In genomic region chr4:141658316-141658715, GRCh38 we compare ENCODE assay signal across 18 cellular contexts. TPM values are rescaled to one million over a fixed set of nuclear protein-coding genes. Genes with fewer than 3 reads are reported as not detected.
A peak's percentile ranks its signal among the peaks of the same experiment; 100 is the strongest.
DNase-seq lines count a peak whose midpoint lies in the region; ATAC-seq and TF ChIP-seq lines count a peak whose summit lies in the region.
"Had no signal": no experiment of that assay in that cellular context is flagged by ENCODE, and none has a peak within 500 bp of the region (broad histone marks: within the 10 kb centered on the region; RNA-seq: fewer than 3 reads in every experiment).

No MANE protein-coding gene starts in this region.

- DNase-seq in T-helper 17 cell (no peak), NCI-H1436 (lab: John Stamatoyannopoulos, UW) (no peak), osteoblast (ENCODE audit: insufficient read length, low spot score, missing footprints) (no peak), kidney tubule cell (ENCODE audit: low spot score) (no peak)
- no peak for DNase-seq in CD4-positive, alpha-beta memory T cell
- DNase-seq: activated T-cell treated with anti-CD3 and anti-CD28 coated beads for 4 hours; caudate nucleus; H7; immature natural killer cell; NCI-H146; stimulated activated naive CD4-positive, alpha-beta T cell treated with Interleukin-2 at 50 U/mL for 16 hours; WERI-Rb-1 had no signal

- no peak for TF ChIP-seq CTCF in osteoblast (IDR thresholded peaks at IDR 0.05; ENCODE audit: extremely low read depth, low read depth, low read length)

- H3K27me3 Mint-ChIP-seq in T-helper 17 cell: no peaks in the 10 kb centered on the region
- H3K27me3 Mint-ChIP-seq in CD4-positive, alpha-beta memory T cell: no peaks in the 10 kb centered on the region

- intact Hi-C loops in CD4-positive, alpha-beta memory T cell (cut with micrococcal nuclease): no loop called here

- POLR2A ChIA-PET in CD4-positive, alpha-beta memory T cell (lab: Charles Lee; ENCODE audit: partially characterized antibody): no interaction called here

- H3K4me1 Mint-ChIP-seq in T-helper 17 cell: peaks cover 15% of the 10 kb centered on the region
- peaks cover 8 to 12% (median 9%) of the 10 kb centered on the region in 4 donors for H3K4me1 Mint-ChIP-seq in CD4-positive, alpha-beta memory T cell

- H3K4me1 ChIP-seq in CD4-positive, alpha-beta memory T cell (ENCODE audit: insufficient read depth, low read length): no peaks in the 10 kb centered on the region
- peaks cover 6% of the 10 kb centered on the region for H3K4me1 ChIP-seq in osteoblast (ENCODE audit: insufficient read depth, low read length)

- no peak overlapping the region for H3K4me2 ChIP-seq in osteoblast (ENCODE audit: insufficient read depth, low read length)

- H3K27ac ChIP-seq in CD4-positive, alpha-beta memory T cell (ENCODE audit: low read depth, low read length): no peak overlapping the region
- no peak overlapping the region for H3K27ac ChIP-seq in osteoblast (ENCODE audit: low read depth, low read length)
- H3K27ac ChIP-seq: BLaER1 treated with 17β-estradiol and CSF1 and Interleukin-3, amounts not matched to agents 10 nM and 100 nM; WERI-Rb-1 had no signal

- H3K9me3 ChIP-seq in T-helper 17 cell (ENCODE audit: control insufficient read depth, low read length, poor library complexity, severe bottlenecking): no peaks in the 10 kb centered on the region
- no peaks in the 10 kb centered on the region for H3K9me3 ChIP-seq in CD4-positive, alpha-beta memory T cell (ENCODE audit: control insufficient read depth in 1 of 2, low read length in 2 of 2)
- H3K9me3 ChIP-seq in osteoblast (ENCODE audit: low read depth, low read length): no peaks in the 10 kb centered on the region
- H3K9me3 ChIP-seq: BLaER1 treated with 17β-estradiol and CSF1 and Interleukin-3, amounts not matched to agents 10 nM and 100 nM had no signal

- peaks cover 2% of the 10 kb centered on the region for H3K36me3 Mint-ChIP-seq in T-helper 17 cell (ENCODE audit: low read depth)
- no peaks in the 10 kb centered on the region for H3K36me3 Mint-ChIP-seq in CD4-positive, alpha-beta memory T cell
- H3K36me3 Mint-ChIP-seq: immature natural killer cell had no signal

- no peak overlapping the region for H3K27ac Mint-ChIP-seq in T-helper 17 cell
- no peak overlapping the region for H3K27ac Mint-ChIP-seq in CD4-positive, alpha-beta memory T cell

- H3K4me3 Mint-ChIP-seq in T-helper 17 cell: peak overlapping the region; percentile 71
- no peak overlapping the region for H3K4me3 Mint-ChIP-seq in CD4-positive, alpha-beta memory T cell
- H3K4me3 Mint-ChIP-seq: immature natural killer cell, neural crest cell had no signal

- H2AFZ ChIP-seq in osteoblast (ENCODE audit: low read length): no peak overlapping the region

- no peaks in the 10 kb centered on the region for H3K79me2 ChIP-seq in osteoblast (ENCODE audit: insufficient read depth, low read length)

- CTCF ChIA-PET in CD4-positive, alpha-beta memory T cell (lab: Charles Lee; ENCODE audit: partially characterized antibody): no interaction called here

- no peak overlapping the region for H3K4me3 ChIP-seq in CD4-positive, alpha-beta memory T cell (ENCODE audit: low read length in 2 of 2)
- no peak overlapping the region for H3K4me3 ChIP-seq in osteoblast (ENCODE audit: insufficient read depth, low read length)
- H3K4me3 ChIP-seq: BLaER1 treated with 17β-estradiol and CSF1 and Interleukin-3, amounts not matched to agents 10 nM and 100 nM had no signal

- no peaks in the 10 kb centered on the region for H3K27me3 ChIP-seq in CD4-positive, alpha-beta memory T cell (ENCODE audit: insufficient read depth, low read length)
- no peaks in the 10 kb centered on the region for H3K27me3 ChIP-seq in osteoblast (ENCODE audit: insufficient read depth, low read length)
- H3K27me3 ChIP-seq: BLaER1 treated with 17β-estradiol and CSF1 and Interleukin-3, amounts not matched to agents 10 nM and 100 nM had no signal

- ATAC-seq in GM18867 (IDR thresholded peaks at IDR 0.05; ENCODE audit: unreplicated experiment) (peak; percentile 67), GM21526 (IDR thresholded peaks at IDR 0.05; ENCODE audit: low FRiP score, unreplicated experiment) (peak; percentile 60), HG03135 (IDR thresholded peaks at IDR 0.05; ENCODE audit: unreplicated experiment) (peak; percentile 74), T-helper 17 cell (no peak)
- ATAC-seq: Panc1 had no signal

- H4K20me1 ChIP-seq in osteoblast (ENCODE audit: insufficient read depth, low read length): no peaks in the 10 kb centered on the region
- H4K20me1 ChIP-seq: BLaER1 treated with 17β-estradiol and CSF1 and Interleukin-3, amounts not matched to agents 10 nM and 100 nM had no signal

- no peaks in the 10 kb centered on the region for H3K9me3 Mint-ChIP-seq in CD4-positive, alpha-beta memory T cell
- H3K9me3 Mint-ChIP-seq: immature natural killer cell, neural crest cell had no signal

- H3K36me3 ChIP-seq in CD4-positive, alpha-beta memory T cell (ENCODE audit: insufficient read depth, low read length): no peaks in the 10 kb centered on the region
- no peaks in the 10 kb centered on the region for H3K36me3 ChIP-seq in osteoblast (ENCODE audit: insufficient read depth, low read length)
- H3K36me3 ChIP-seq: BLaER1 treated with 17β-estradiol and CSF1 and Interleukin-3, amounts not matched to agents 10 nM and 100 nM; WERI-Rb-1 had no signal

RNA-seq across cellular contexts. Expression of gene IL15, which starts 21.9 kb away (rescaled TPM):
- total RNA-seq in T-helper 17 cell (1 to 10 TPM; 3.2 to 4.7 TPM), osteoblast (3.3 and 4.1 TPM in 2 replicates)
- 1 to 10 TPM; 4.7 to 6.1 TPM for total RNA-seq in CD4-positive, alpha-beta memory T cell
- polyA plus RNA-seq in CD4-positive, alpha-beta memory T cell: 1 to 10 TPM; 2.6 to 4.4 TPM
- total RNA-seq: neural crest cell had no signal
